10 cellular contexts compared by ENCODE assay signal in genomic region chr21:43370091-43370658, GRCh38. TPM values are rescaled to one million over a fixed set of nuclear protein-coding genes. Genes with fewer than 3 reads are reported as not detected.
DNase-seq lines count a peak whose midpoint lies in the region; ATAC-seq and TF ChIP-seq lines count a peak whose summit lies in the region.
"Had no signal": no experiment of that assay in that cellular context is flagged by ENCODE, and none has a peak within 500 bp of the region (broad histone marks: within the 10 kb centered on the region; RNA-seq: fewer than 3 reads in every experiment).

No MANE protein-coding gene starts in this region.

- no peak overlapping the region for H3K27ac ChIP-seq in neuronal stem cell (replicated peaks; ENCODE audit: low read length)
- no peak overlapping the region for H3K27ac ChIP-seq in coronary artery
- H3K27ac ChIP-seq: right lobe of liver had no signal

- no peak overlapping the region for H2BK120ac ChIP-seq in neuronal stem cell (ENCODE audit: low read depth, low read length)

- no peaks in the 10 kb centered on the region for H3K79me1 ChIP-seq in neuronal stem cell (ENCODE audit: low read depth, low read length)

- no peak overlapping the region for H3K4me3 Mint-ChIP-seq in chondrocyte (ENCODE audit: unreplicated experiment)
- H3K4me3 Mint-ChIP-seq: activated naive CD4-positive, alpha-beta T cell treated with anti-CD3 and anti-CD28 coated beads, Interleukin-2, amount 50 U/mL, for 24 hours had no signal

- H3K9me3 ChIP-seq in neuronal stem cell (replicated peaks in 1 of 2; ENCODE audit: control insufficient read depth in 2 of 2, insufficient read depth in 1 of 2, low read depth in 1 of 2, low read length in 2 of 2): peaks cover 0 to 3% of the 10 kb centered on the region in 2 donors
- H3K9me3 ChIP-seq: right lobe of liver had no signal

- peak overlapping the region; percentile 25 for H3K9ac ChIP-seq in neuronal stem cell (ENCODE audit: low read depth, low read length, poor library complexity)

- H3K9me3 Mint-ChIP-seq in chondrocyte (ENCODE audit: low read depth): no peaks in the 10 kb centered on the region
- H3K9me3 Mint-ChIP-seq: activated naive CD4-positive, alpha-beta T cell treated with anti-CD3 and anti-CD28 coated beads, Interleukin-2, amount 50 U/mL, for 24 hours had no signal

- no peak overlapping the region for H2BK12ac ChIP-seq in neuronal stem cell (ENCODE audit: low read length)

- WGBS in neuronal stem cell (ENCODE audit: extremely low coverage in 2 of 2, insufficient read length in 2 of 2, insufficient replicate concordance in 1 of 2), 2 donors: no CpG with 5 or more reads among the region's 20 CpGs

- H3K27ac Mint-ChIP-seq in chondrocyte (ENCODE audit: unreplicated experiment): no peak overlapping the region
- H3K27ac Mint-ChIP-seq: activated naive CD4-positive, alpha-beta T cell treated with anti-CD3 and anti-CD28 coated beads, Interleukin-2, amount 50 U/mL, for 24 hours had no signal

- no peak overlapping the region for H3K14ac ChIP-seq in neuronal stem cell (ENCODE audit: low read length)

- peak; percentile 45 for DNase-seq in Daoy (ENCODE audit: low read depth)
- DNase-seq in NCI-H2171 (lab: John Stamatoyannopoulos, UW): peak; percentile 24
- peak; percentile 66 for DNase-seq in chondrocyte (ENCODE audit: low spot score)
- DNase-seq in neuronal stem cell (ENCODE audit: low spot score): no peak
- no peak for DNase-seq in G401 (ENCODE audit: low spot score)
- no peak for DNase-seq in coronary artery (ENCODE audit: low spot score)
- DNase-seq: RPMI8226 had no signal

- peaks cover 11 to 30% of the 10 kb centered on the region in 2 donors for H3K4me1 ChIP-seq in neuronal stem cell (ENCODE audit: control insufficient read depth in 2 of 2, insufficient read depth in 1 of 2, low read depth in 1 of 2, low read length in 2 of 2)
- H3K4me1 ChIP-seq: right lobe of liver had no signal

- TF ChIP-seq CTCF in chondrocyte (IDR thresholded peaks at IDR 0.05) (no peak), coronary artery (IDR thresholded peaks at IDR 0.05) (no peak)

- in situ Hi-C loops in G401 (cut with HindIII; ENCODE audit: low sequenced_read_pairs): no loop called here

- H2AFZ ChIP-seq in neuronal stem cell (ENCODE audit: low read length): peak overlapping the region; percentile 26

- no peak overlapping the region for H4K91ac ChIP-seq in neuronal stem cell (ENCODE audit: low read depth, low read length, poor library complexity)

- H3K4me1 Mint-ChIP-seq in chondrocyte (ENCODE audit: low read depth): no peaks in the 10 kb centered on the region
- H3K4me1 Mint-ChIP-seq: activated naive CD4-positive, alpha-beta T cell treated with anti-CD3 and anti-CD28 coated beads, Interleukin-2, amount 50 U/mL, for 24 hours had no signal

- no peak overlapping the region for H3K23ac ChIP-seq in neuronal stem cell (ENCODE audit: low read depth, low read length, poor library complexity)

- peak overlapping the region; percentile 62 for H3K18ac ChIP-seq in neuronal stem cell (ENCODE audit: low read length)

- H3K4me3 ChIP-seq in neuronal stem cell (ENCODE audit: low read length in 2 of 2) (no peak overlapping the region), coronary artery (no peak overlapping the region)
- H3K4me3 ChIP-seq: right lobe of liver had no signal

- H2BK5ac ChIP-seq in neuronal stem cell (ENCODE audit: low read length): no peak overlapping the region

- peak overlapping the region; percentile 24 for H2AK5ac ChIP-seq in neuronal stem cell (ENCODE audit: low read depth, low read length)

- H3K27me3 ChIP-seq in neuronal stem cell (ENCODE audit: control insufficient read depth in 3 of 3, insufficient read depth in 3 of 3, low read depth in 1 of 3, low read length in 3 of 3): peaks cover 0 to 2% (median 0%) of the 10 kb centered on the region in 3 experiments
- H3K27me3 ChIP-seq: right lobe of liver had no signal

- no peak overlapping the region for H2BK15ac ChIP-seq in neuronal stem cell (ENCODE audit: low read length)

- no peak overlapping the region for H3K4ac ChIP-seq in neuronal stem cell (ENCODE audit: low read length)

- ATAC-seq in HG03196 (IDR thresholded peaks at IDR 0.05; ENCODE audit: unreplicated experiment): no peak
- ATAC-seq: right lobe of liver had no signal

- no peak overlapping the region for H3K4me2 ChIP-seq in neuronal stem cell (ENCODE audit: insufficient read depth, low read length, poor library complexity, severe bottlenecking)

- no peaks in the 10 kb centered on the region for H3K36me3 ChIP-seq in neuronal stem cell (replicated peaks in 1 of 2; ENCODE audit: control insufficient read depth in 2 of 2, insufficient read depth in 2 of 2, low read length in 2 of 2)
- H3K36me3 ChIP-seq: right lobe of liver had no signal

- H4K8ac ChIP-seq in neuronal stem cell (ENCODE audit: low read depth, low read length): no peak overlapping the region

- H3K27me3 Mint-ChIP-seq in chondrocyte (ENCODE audit: low read depth): peaks cover 5% of the 10 kb centered on the region
- H3K27me3 Mint-ChIP-seq: activated naive CD4-positive, alpha-beta T cell treated with anti-CD3 and anti-CD28 coated beads, Interleukin-2, amount 50 U/mL, for 24 hours had no signal

- no peaks in the 10 kb centered on the region for H3K36me3 Mint-ChIP-seq in chondrocyte (ENCODE audit: low read depth)
- H3K36me3 Mint-ChIP-seq: activated naive CD4-positive, alpha-beta T cell treated with anti-CD3 and anti-CD28 coated beads, Interleukin-2, amount 50 U/mL, for 24 hours had no signal

RNA-seq across cellular contexts. Expression of gene SIK1, which starts 56.8 kb away (rescaled TPM):
- 0.12 and 1.8 TPM in 2 replicates for total RNA-seq in Daoy (2014; rRNA removed; shearing (Covaris generic))
- total RNA-seq in chondrocyte: 53.9 to 77.7 TPM (median 60.7 TPM) in 3 replicates
- 2.3 TPM for polyA plus RNA-seq in neuronal stem cell (2013, experiment 1 of 2)
- 2.9 TPM for polyA plus RNA-seq in neuronal stem cell (2013, experiment 2 of 2)
- total RNA-seq in G401 (2014; rRNA removed; shearing (Covaris generic)): 2.0 and 10.8 TPM in 2 replicates

Comparison
In these comparisons a context has a peak if more than half of its experiments do, and no peak if none do; other contexts are left out.
1. DNase-seq: peak in Daoy (single experiment), NCI-H2171 (single experiment) and chondrocyte (single experiment); none in neuronal stem cell (single experiment), G401 (single experiment) and coronary artery (single experiment).